Comparison of ENCODE assay signal across 1 cellular context in the genomic region with DNA sequence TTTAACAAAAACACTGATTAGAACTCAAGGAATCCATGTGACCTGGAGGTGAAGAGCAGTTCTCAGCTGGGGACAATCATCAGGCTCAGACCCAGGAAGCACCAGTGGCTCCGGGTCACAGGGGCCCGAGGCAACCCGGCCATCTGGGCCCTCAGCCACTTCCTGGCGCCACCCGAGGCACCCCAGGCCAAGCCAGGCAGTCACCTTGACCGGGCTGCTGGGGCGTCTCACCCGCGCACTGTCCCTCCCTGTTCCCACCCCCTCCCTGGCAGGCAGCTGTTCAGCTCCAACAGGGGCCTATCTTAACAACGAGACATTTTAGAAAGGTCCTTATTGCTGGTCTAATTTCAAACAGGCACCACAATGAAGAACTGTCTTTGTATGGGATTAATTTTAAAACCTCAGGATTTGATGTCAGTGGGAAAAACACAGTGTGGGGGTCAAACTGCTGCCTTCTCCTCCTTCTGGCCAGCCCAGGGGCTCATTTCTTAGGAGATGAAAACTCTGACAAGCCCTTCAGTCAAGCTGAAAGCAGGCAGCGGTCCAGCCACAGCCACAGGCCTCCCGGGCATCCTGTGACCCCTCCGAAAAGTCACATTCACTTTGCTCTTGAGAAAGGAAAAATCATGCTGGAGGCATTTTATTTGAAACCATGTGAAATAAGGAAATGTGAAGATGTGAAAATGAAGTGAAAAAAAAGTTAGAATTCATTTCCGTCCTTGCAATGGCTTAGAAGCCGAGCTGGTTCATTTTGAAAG.
TF ChIP-seq lines count a peak whose summit lies in the region.

No MANE protein-coding gene starts in this region.

TF ChIP-seq in GM12878, 131 proteins besides CTCF, POLR2A, EP300 and RAD21 (continued from another document):
- TF ChIP-seq, protein P1, sequence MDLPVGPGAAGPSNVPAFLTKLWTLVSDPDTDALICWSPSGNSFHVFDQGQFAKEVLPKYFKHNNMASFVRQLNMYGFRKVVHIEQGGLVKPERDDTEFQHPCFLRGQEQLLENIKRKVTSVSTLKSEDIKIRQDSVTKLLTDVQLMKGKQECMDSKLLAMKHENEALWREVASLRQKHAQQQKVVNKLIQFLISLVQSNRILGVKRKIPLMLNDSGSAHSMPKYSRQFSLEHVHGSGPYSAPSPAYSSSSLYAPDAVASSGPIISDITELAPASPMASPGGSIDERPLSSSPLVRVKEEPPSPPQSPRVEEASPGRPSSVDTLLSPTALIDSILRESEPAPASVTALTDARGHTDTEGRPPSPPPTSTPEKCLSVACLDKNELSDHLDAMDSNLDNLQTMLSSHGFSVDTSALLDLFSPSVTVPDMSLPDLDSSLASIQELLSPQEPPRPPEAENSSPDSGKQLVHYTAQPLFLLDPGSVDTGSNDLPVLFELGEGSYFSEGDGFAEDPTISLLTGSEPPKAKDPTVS (IDR thresholded peaks at IDR 0.05; ENCODE audit: low read depth, low read length): no peak
- TF ChIP-seq CREM (IDR thresholded peaks at IDR 0.05; ENCODE audit: low read depth): no peak
- TF ChIP-seq EZH2 (IDR thresholded peaks at IDR 0.05; ENCODE audit: borderline replicate concordance, control insufficient read depth, low read depth, low read length): no peak
- TF ChIP-seq, protein P2, sequence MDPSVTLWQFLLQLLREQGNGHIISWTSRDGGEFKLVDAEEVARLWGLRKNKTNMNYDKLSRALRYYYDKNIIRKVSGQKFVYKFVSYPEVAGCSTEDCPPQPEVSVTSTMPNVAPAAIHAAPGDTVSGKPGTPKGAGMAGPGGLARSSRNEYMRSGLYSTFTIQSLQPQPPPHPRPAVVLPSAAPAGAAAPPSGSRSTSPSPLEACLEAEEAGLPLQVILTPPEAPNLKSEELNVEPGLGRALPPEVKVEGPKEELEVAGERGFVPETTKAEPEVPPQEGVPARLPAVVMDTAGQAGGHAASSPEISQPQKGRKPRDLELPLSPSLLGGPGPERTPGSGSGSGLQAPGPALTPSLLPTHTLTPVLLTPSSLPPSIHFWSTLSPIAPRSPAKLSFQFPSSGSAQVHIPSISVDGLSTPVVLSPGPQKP (IDR thresholded peaks at IDR 0.05; ENCODE audit: low read depth, low read length): no peak
- no peak for TF ChIP-seq KDM1A (IDR thresholded peaks at IDR 0.05; ENCODE audit: borderline replicate concordance)
- no peak for TF ChIP-seq BMI1 (IDR thresholded peaks at IDR 0.05; ENCODE audit: borderline replicate concordance)
- TF ChIP-seq ZNF207 (IDR thresholded peaks at IDR 0.05; ENCODE audit: borderline replicate concordance): no peak
- no peak for TF ChIP-seq ATF3 (IDR thresholded peaks at IDR 0.05; ENCODE audit: borderline replicate concordance, extremely low read depth, low read depth, low read length)
